8 cellular contexts compared by ENCODE assay signal in the genomic region with DNA sequence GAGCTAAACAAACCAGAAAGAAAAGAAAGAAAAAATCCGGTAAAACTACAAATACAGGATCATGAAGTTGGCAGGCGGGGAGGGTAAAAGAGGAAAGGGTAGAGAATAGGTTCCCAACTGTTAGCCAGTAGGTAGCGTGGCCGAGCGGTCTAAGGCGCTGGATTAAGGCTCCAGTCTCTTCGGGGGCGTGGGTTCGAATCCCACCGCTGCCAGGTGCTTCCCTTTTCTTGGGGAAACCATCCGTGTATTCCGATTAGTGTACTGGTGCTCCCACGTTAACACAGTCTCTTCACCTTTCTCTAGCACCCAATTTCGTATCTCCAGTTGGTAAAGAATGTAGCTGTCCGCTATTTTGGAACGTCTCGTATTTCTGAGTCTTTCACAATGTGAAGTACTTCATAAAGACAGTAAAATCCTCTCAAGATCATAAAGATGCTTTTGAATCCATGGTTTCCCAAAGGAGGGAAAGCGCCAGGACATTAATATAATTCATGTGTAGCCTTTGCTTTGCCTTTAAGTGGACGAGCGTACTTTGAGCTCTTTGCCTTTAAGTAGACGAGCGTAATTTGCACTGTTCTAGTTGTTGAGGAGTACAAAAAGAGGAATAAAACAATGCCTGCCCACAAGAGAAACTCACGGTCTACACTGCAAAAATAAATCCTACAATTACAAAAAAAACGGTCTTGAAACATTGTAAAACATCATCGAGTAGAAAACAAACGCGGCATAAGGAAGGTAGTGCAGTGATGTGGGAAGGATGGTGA. TPM values are rescaled to one million over a fixed set of nuclear protein-coding genes. Genes with fewer than 3 reads are reported as not detected.
A peak's percentile ranks its signal among the peaks of the same experiment; 100 is the strongest.
DNase-seq lines count a peak whose midpoint lies in the region; ATAC-seq and TF ChIP-seq lines count a peak whose summit lies in the region.

No MANE protein-coding gene starts in this region.

- no peak for TF ChIP-seq POLR2A in spleen (IDR thresholded peaks at IDR 0.05)

- DNase-seq in AG04449 (ENCODE audit: low read depth, low spot score) (no peak), NCI-H2227 (lab: John Stamatoyannopoulos, UW; ENCODE audit: unreplicated experiment) (peak; percentile 86), caudate nucleus (lab: John Stamatoyannopoulos, UW) (peak in 52 of 61 donors; percentile 17 to 90 (median 60)), iris pigment epithelial cell (ENCODE audit: low read depth) (peak; percentile 80), spleen (peak; percentile 86)

- peak overlapping the region; percentile 84 for H3K4me3 ChIP-seq in AG04449 (ENCODE audit: low read depth, low read length)
- peak overlapping the region; percentile 82 for H3K4me3 ChIP-seq in WI38 (ENCODE audit: low read depth, low read length)
- H3K4me3 ChIP-seq in spleen, result peak overlapping the region; percentile 71 to 96 (median 88)

- H3K9me3 ChIP-seq in spleen, result no peaks in the 10 kb centered on the region

- H3K36me3 ChIP-seq in spleen, result no peaks in the 10 kb centered on the region

- POLR2A ChIA-PET in AG04449 (lab: Yijun Ruan, JAX), result interaction anchor here (0.7 to 1.4 kb wide), 2 partner anchors 21 to 73 kb away, joined by 3 to 4 read pairs; no protein-coding TSS in a partner anchor

- WGBS in spleen, 5 donors, result 3 to 5% (median 4%) methylated on average over 27 of the region's 27 CpGs

- CTCF ChIA-PET in AG04449 (lab: Yijun Ruan, JAX), result interaction anchor here (0.8 to 7.8 kb wide), 20 partner anchors 11 to 281 kb away, joined by 3 to 161 read pairs (median 6); a partner anchor contains a TSS

- intact Hi-C loops in spleen (cut with DNase I; ENCODE audit: low total_unique reads), result loop anchor here (5.0 kb wide), 2 partner anchors 77 to 198 kb away; a partner anchor contains a TSS

- peaks cover 14 to 64% (median 49%) of the 10 kb centered on the region in 6 donors for H3K4me1 ChIP-seq in spleen

- TF ChIP-seq CTCF in AG04449 (IDR thresholded peaks at IDR 0.05; ENCODE audit: insufficient read depth, low read length, missing control alignments), result no peak
- TF ChIP-seq CTCF in WI38 (IDR thresholded peaks at IDR 0.05; ENCODE audit: low read depth, low read length), result no peak
- no peak for TF ChIP-seq CTCF in spleen (IDR thresholded peaks at IDR 0.05 in 8 of 11, conservative IDR thresholded peaks at IDR 0.05 in 3 of 11)

- ATAC-seq in GM21717 (IDR thresholded peaks at IDR 0.05; ENCODE audit: unreplicated experiment) (peak; percentile 12), HG02981 (IDR thresholded peaks at IDR 0.05; ENCODE audit: unreplicated experiment) (no peak)

- H3K27me3 ChIP-seq in spleen (replicated peaks in 1 of 7), result no peaks in the 10 kb centered on the region

- H3K27ac ChIP-seq in caudate nucleus (ENCODE audit: low read depth, low read length) (peak overlapping the region; percentile 53), spleen (peak overlapping the region in 7 of 8 donors; percentile 38 to 86 (median 75))

RNA-seq across cellular contexts. Expression of a gene that starts 19.0 kb away (rescaled TPM):
- not detected for total RNA-seq in spleen
- not detected for polyA plus RNA-seq in spleen

RNA-seq across cellular contexts. Expression of a gene that starts 22.4 kb away (rescaled TPM):
- not detected for total RNA-seq in spleen
- polyA plus RNA-seq in spleen, result not detected

RNA-seq across cellular contexts. Expression of a gene that starts 31.3 kb away (rescaled TPM):
- under 1 TPM in 2 of 7 donors, not detected in 5; 0.27 to 0.77 TPM for total RNA-seq in spleen
- polyA plus RNA-seq in spleen, result under 1 TPM in 1 of 3 donors, not detected in 2; 0.10 TPM

RNA-seq across cellular contexts. Expression of a gene that starts 49.3 kb away (rescaled TPM):
- not detected for total RNA-seq in spleen
- polyA plus RNA-seq in spleen, result not detected
